15 cellular contexts compared by ENCODE assay signal in the genomic region with DNA sequence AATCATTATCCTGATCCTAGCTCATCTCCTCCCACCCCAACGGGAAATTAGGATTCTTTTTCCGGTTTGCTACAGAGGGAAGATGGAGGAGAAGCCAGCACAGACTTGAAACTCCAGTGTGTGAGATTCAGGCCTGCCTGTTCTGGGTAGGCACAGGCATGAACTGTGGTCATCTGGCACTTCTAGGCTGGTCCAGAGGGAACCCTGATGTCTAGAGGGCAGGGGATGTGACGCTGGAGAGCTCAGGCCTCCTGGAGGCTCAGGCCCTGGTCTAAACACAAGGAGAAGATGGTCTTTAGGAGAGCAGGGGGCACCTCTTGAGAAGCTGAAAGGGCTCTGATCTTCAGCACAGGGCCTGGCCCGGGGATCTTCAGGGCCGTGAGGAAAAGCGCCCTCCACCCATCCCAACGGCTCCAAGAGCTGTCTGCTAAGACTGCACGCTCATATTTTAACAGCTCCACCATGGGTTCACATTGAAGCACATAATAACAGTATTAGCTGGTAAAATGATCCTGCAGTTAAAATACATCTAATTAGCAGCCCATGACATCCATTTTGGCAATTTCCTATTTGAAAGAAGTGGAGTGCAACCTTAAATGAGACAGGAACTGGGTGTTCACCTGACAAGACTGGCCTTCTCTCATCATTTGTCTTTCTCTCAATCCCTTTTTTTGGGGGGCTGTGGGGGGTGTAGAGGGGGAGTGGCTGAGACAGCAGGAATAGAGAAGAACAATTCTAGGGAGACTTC. TPM values are rescaled to one million over a fixed set of nuclear protein-coding genes. Genes with fewer than 3 reads are reported as not detected.
DNase-seq lines count a peak whose midpoint lies in the region; ATAC-seq and TF ChIP-seq lines count a peak whose summit lies in the region.
"Had no signal": no experiment of that assay in that cellular context is flagged by ENCODE, and none has a peak within 500 bp of the region (broad histone marks: within the 10 kb centered on the region; RNA-seq: fewer than 3 reads in every experiment).

No MANE protein-coding gene starts in this region.

- CTCF ChIA-PET in T-cell (lab: Charles Lee), result interaction anchor here (0.6 to 7.2 kb wide), 12 partner anchors 9 to 1513 kb away, joined by 3 to 75 read pairs (median 4); no protein-coding TSS in a partner anchor
- CTCF ChIA-PET in OCI-LY7 (lab: Charles Lee; ENCODE audit: unreplicated experiment), result no interaction called here

- no peak overlapping the region for H2AFZ ChIP-seq in OCI-LY7 (ENCODE audit: low read length)

- peaks cover 78% of the 10 kb centered on the region for H3K36me3 Mint-ChIP-seq in activated T-cell treated with anti-CD3 and anti-CD28 coated beads, Interleukin-2, amount 50 U/mL, for 24 hours (ENCODE audit: low read depth)
- H3K36me3 Mint-ChIP-seq in T-cell, result peaks cover 37% of the 10 kb centered on the region
- H3K36me3 Mint-ChIP-seq in effector memory CD8-positive, alpha-beta T cell (ENCODE audit: insufficient read depth), result peaks cover 99% of the 10 kb centered on the region
- peaks cover 80% of the 10 kb centered on the region for H3K36me3 Mint-ChIP-seq in stimulated activated effector memory CD8-positive, alpha-beta T cell treated with anti-CD3 and anti-CD28 coated beads, Interleukin-12 subunit alpha, Interleukin-12 subunit beta, amount 100 ng/mL, for 72 hours

- H3K27me3 Mint-ChIP-seq in activated T-cell treated with anti-CD3 and anti-CD28 coated beads, Interleukin-2, amount 50 U/mL, for 24 hours, result no peaks in the 10 kb centered on the region
- H3K27me3 Mint-ChIP-seq in T-cell, result no peaks in the 10 kb centered on the region
- H3K27me3 Mint-ChIP-seq in effector memory CD8-positive, alpha-beta T cell, result no peaks in the 10 kb centered on the region

- H3K4me2 ChIP-seq in OCI-LY7 (ENCODE audit: low read length), result no peak overlapping the region

- no peak for DNase-seq in activated T-cell treated with anti-CD3 and anti-CD28 coated beads, Interleukin-2, amount 50 U/mL, for 24 hours
- no peak for DNase-seq in activated T-cell treated with anti-CD3 and anti-CD28 coated beads, Interleukin-2, amount 50 U/mL, for 1 hour
- DNase-seq in T-cell (no peak), NCI-H2196 (lab: John Stamatoyannopoulos, UW; ENCODE audit: unreplicated experiment) (no peak), OCI-LY7 (ENCODE audit: low spot score) (no peak)
- DNase-seq in effector memory CD8-positive, alpha-beta T cell, result no peak
- no peak for DNase-seq in stimulated activated effector memory CD8-positive, alpha-beta T cell treated with anti-CD3 and anti-CD28 coated beads, Interleukin-12 subunit alpha, Interleukin-12 subunit beta, amount 100 ng/mL, for 72 hours (ENCODE audit: low spot score in 2 of 2)
- DNase-seq: dorsolateral prefrontal cortex, Kasumi-1, left colon, NCI-H510A, tibial artery, WERI-Rb-1 had no signal

- peaks cover 98% of the 10 kb centered on the region for H3K4me1 Mint-ChIP-seq in activated T-cell treated with anti-CD3 and anti-CD28 coated beads, Interleukin-2, amount 50 U/mL, for 24 hours (ENCODE audit: low read depth)
- peaks cover 97 to 98% (median 98%) of the 10 kb centered on the region in 3 donors for H3K4me1 Mint-ChIP-seq in T-cell
- peaks cover 83 to 92% of the 10 kb centered on the region in 2 donors for H3K4me1 Mint-ChIP-seq in effector memory CD8-positive, alpha-beta T cell (ENCODE audit: low read depth in 2 of 2)
- H3K4me1 Mint-ChIP-seq in stimulated activated effector memory CD8-positive, alpha-beta T cell treated with anti-CD3 and anti-CD28 coated beads, Interleukin-12 subunit alpha, Interleukin-12 subunit beta, amount 100 ng/mL, for 72 hours, result peaks cover 99% of the 10 kb centered on the region

- H3K36me3 ChIP-seq in OCI-LY7 (ENCODE audit: insufficient read depth, low read length), result no peaks in the 10 kb centered on the region
- H3K36me3 ChIP-seq: tibial artery, WERI-Rb-1 had no signal

- no TSS peak for BruUV-seq in OCI-LY7 (replicated peaks; lab: Mats Ljungman, UMichigan)

- intact Hi-C loops in OCI-LY7 (cut with micrococcal nuclease; ENCODE audit: unreplicated experiment), result no loop called here

- POLR2A ChIA-PET in T-cell (lab: Charles Lee) (interaction anchor here (0.5 to 2.8 kb wide), 19 partner anchors 8 to 1499 kb away, joined by 3 to 10 read pairs (median 4); no protein-coding TSS in a partner anchor), OCI-LY7 (lab: Charles Lee) (interaction anchor here (0.6 kb wide), 1 partner anchor 828 kb away, joined by 3 read pairs; no protein-coding TSS in a partner anchor)

- H3K4me3 ChIP-seq in OCI-LY7 (ENCODE audit: low read depth, low read length, poor library complexity, severe bottlenecking), result no peak overlapping the region
- H3K4me3 ChIP-seq: tibial artery had no signal

- H3K4me3 Mint-ChIP-seq in activated T-cell treated with anti-CD3 and anti-CD28 coated beads, Interleukin-2, amount 50 U/mL, for 24 hours, result peak overlapping the region; percentile 82
- H3K4me3 Mint-ChIP-seq in T-cell, result peak overlapping the region; percentile 78 to 96 (median 85)
- peak overlapping the region; percentile 94 to 99 for H3K4me3 Mint-ChIP-seq in effector memory CD8-positive, alpha-beta T cell
- H3K4me3 Mint-ChIP-seq in stimulated activated effector memory CD8-positive, alpha-beta T cell treated with anti-CD3 and anti-CD28 coated beads, Interleukin-12 subunit alpha, Interleukin-12 subunit beta, amount 100 ng/mL, for 72 hours, result peak overlapping the region; percentile 89

- no peak for TF ChIP-seq CTCF in OCI-LY7 (conservative IDR thresholded peaks at IDR 0.05; ENCODE audit: low read length)

- no peaks in the 10 kb centered on the region for H3K9me3 Mint-ChIP-seq in activated T-cell treated with anti-CD3 and anti-CD28 coated beads, Interleukin-2, amount 50 U/mL, for 24 hours
- no peaks in the 10 kb centered on the region for H3K9me3 Mint-ChIP-seq in T-cell
- H3K9me3 Mint-ChIP-seq in effector memory CD8-positive, alpha-beta T cell, result no peaks in the 10 kb centered on the region
- H3K9me3 Mint-ChIP-seq in stimulated activated effector memory CD8-positive, alpha-beta T cell treated with anti-CD3 and anti-CD28 coated beads, Interleukin-12 subunit alpha, Interleukin-12 subunit beta, amount 100 ng/mL, for 72 hours, result no peaks in the 10 kb centered on the region

- H3K79me2 ChIP-seq in OCI-LY7 (ENCODE audit: insufficient read depth, low read depth, low read length), result no peaks in the 10 kb centered on the region

- H3K9me3 ChIP-seq in OCI-LY7 (ENCODE audit: low read length), result no peaks in the 10 kb centered on the region

- H3K27ac Mint-ChIP-seq in activated T-cell treated with anti-CD3 and anti-CD28 coated beads, Interleukin-2, amount 50 U/mL, for 24 hours, result peak overlapping the region; percentile 97
- H3K27ac Mint-ChIP-seq in T-cell, result peak overlapping the region; percentile 98
- peak overlapping the region; percentile 99 for H3K27ac Mint-ChIP-seq in effector memory CD8-positive, alpha-beta T cell
- peak overlapping the region; percentile 95 for H3K27ac Mint-ChIP-seq in stimulated activated effector memory CD8-positive, alpha-beta T cell treated with anti-CD3 and anti-CD28 coated beads, Interleukin-12 subunit alpha, Interleukin-12 subunit beta, amount 100 ng/mL, for 72 hours

- H3K4me1 ChIP-seq in OCI-LY7 (ENCODE audit: insufficient read depth, low read length, poor library complexity, severe bottlenecking), result no peaks in the 10 kb centered on the region

- no peaks in the 10 kb centered on the region for H3K9me2 ChIP-seq in OCI-LY7 (ENCODE audit: insufficient read depth, low read length)

- H3K27ac ChIP-seq in OCI-LY7 (ENCODE audit: low read depth, low read length, poor library complexity, severe bottlenecking), result no peak overlapping the region
- H3K27ac ChIP-seq: tibial artery, WERI-Rb-1 had no signal

- no peak for ATAC-seq in T-cell (replicated peaks in 1 of 4)
- no peak for ATAC-seq in effector memory CD8-positive, alpha-beta T cell (replicated peaks)
- ATAC-seq in stimulated activated effector memory CD8-positive, alpha-beta T cell treated with anti-CD3 and anti-CD28 coated beads, Interleukin-12 subunit alpha, Interleukin-12 subunit beta, amount 100 ng/mL, for 72 hours, result no peak
- no peak for ATAC-seq in HG03354 (IDR thresholded peaks at IDR 0.05; ENCODE audit: poor library complexity, severe bottlenecking, unreplicated experiment)
- ATAC-seq: left colon, SK-N-SH treated with all-trans-retinoic acid at 6 μM for 48 hours had no signal

- no peaks in the 10 kb centered on the region for H4K20me1 ChIP-seq in OCI-LY7 (ENCODE audit: insufficient read depth, low read length)

RNA-seq across cellular contexts. Expression of gene BCL11B, which starts 35.4 kb away (rescaled TPM):
- total RNA-seq in T-cell, result 100 to 1,000 TPM; 181 to 240 (median 196) TPM
- not detected in 2 replicates for total RNA-seq in OCI-LY7 (2014; rRNA removed; shearing (Covaris generic))
- not detected in 2 replicates for total RNA-seq in OCI-LY7 (2022)

Comparison
In these comparisons a context has a peak if more than half of its experiments do, and no peak if none do; other contexts are left out.
1. RNA of gene BCL11B, which starts 35.4 kb away (total RNA-seq): 181 to 240 TPM in T-cell; not detected in OCI-LY7; every median in the first group is over 100 times any median in the second.
2. Peak in every context shown above with its lines, with median percentiles within 50 percentile points of each other: H3K27ac Mint-ChIP-seq and H3K4me3 Mint-ChIP-seq.